Comparison of ENCODE assay signal across 21 cellular contexts in the genomic region with DNA sequence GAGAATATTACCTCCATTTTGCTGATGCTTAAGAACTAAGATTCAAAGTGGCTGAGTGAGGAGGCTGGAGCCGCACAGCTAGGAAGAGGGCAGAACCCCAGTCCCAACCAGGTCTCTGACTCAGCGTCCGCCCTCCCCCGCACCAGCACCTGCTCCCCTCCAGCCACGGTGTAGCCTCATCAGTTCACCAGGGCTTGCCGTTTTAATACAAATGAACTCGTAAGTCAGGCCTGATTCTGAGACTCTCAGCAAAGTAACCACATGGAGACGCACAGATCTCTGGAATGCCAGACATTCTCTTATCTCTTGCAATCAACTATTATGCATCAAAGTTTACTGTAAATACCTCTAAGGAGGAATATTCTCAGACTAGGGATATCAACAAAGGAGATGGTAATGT. TPM values are rescaled to one million over a fixed set of nuclear protein-coding genes. Genes with fewer than 3 reads are reported as not detected.
DNase-seq lines count a peak whose midpoint lies in the region; ATAC-seq lines count a peak whose summit lies in the region.
"Had no signal": no experiment of that assay in that cellular context is flagged by ENCODE, and none has a peak within 500 bp of the region (broad histone marks: within the 10 kb centered on the region; RNA-seq: fewer than 3 reads in every experiment).

No MANE protein-coding gene starts in this region.

- peak; percentile 65 for DNase-seq in ELF-1 (ENCODE audit: low read depth, low spot score)
- DNase-seq in M059J (ENCODE audit: low read depth): peak; percentile 15
- peak; percentile 81 for DNase-seq in amniotic epithelial cell (ENCODE audit: low read depth)
- peak; percentile 22 for DNase-seq in kidney tubule cell (ENCODE audit: low spot score)
- no peak for DNase-seq in NCI-H69 (lab: John Stamatoyannopoulos, UW)
- DNase-seq in activated CD8-positive, alpha-beta memory T cell treated with anti-CD3 and anti-CD28 coated beads for 24 hours: no peak
- DNase-seq: activated CD4-positive, alpha-beta T cell treated with anti-CD3 and anti-CD28 coated beads, Interleukin-2, amount 10 ng/mL, durations not matched to agents 24 days and 14 days; AML-193; left ventricle myocardium inferior; NCI-H1105 treated with DMSO at 0.1 percent for 48 hours; NCI-H2227 treated with DMSO at 0.1 percent for 48 hours; ovary; stimulated activated naive B cell treated with anti-CD40 and anti-IgM and Interleukin-4, amounts not matched to agents 10 μg/mL and 1 μg/mL and 100 μg/mL, for 72 hours; tibial artery had no signal

- ATAC-seq in GM18498 (IDR thresholded peaks at IDR 0.05; ENCODE audit: unreplicated experiment) (no peak), GM18520 (IDR thresholded peaks at IDR 0.05; ENCODE audit: unreplicated experiment) (no peak)
- ATAC-seq: activated naive CD4-positive, alpha-beta T cell treated with anti-CD3 and anti-CD28 coated beads, Interleukin-2, amount 50 U/mL, for 72 hours; esophagus mucosa; stimulated activated naive B cell treated with anti-CD40 and anti-IgM and Interleukin-4, amounts not matched to agents 10 μg/mL and 1 μg/mL and 100 μg/mL, for 72 hours had no signal

RNA-seq across cellular contexts. Expression of gene ENPP6, which starts 52.4 kb away (rescaled TPM):
- not detected in 2 replicates for total RNA-seq in M059J (2014; rRNA removed; shearing (Covaris generic))
- total RNA-seq: bronchial epithelial cell, esophagus mucosa, left ventricle myocardium inferior, myocyte, SK-MEL-5 had no signal

Comparison
In these comparisons a context has a peak if more than half of its experiments do, and no peak if none do; other contexts are left out.
1. DNase-seq: peak in ELF-1 (single experiment), M059J (single experiment), amniotic epithelial cell (single experiment) and kidney tubule cell (single experiment); none in NCI-H69 (single experiment) and activated CD8-positive, alpha-beta memory T cell treated with anti-CD3 and anti-CD28 coated beads for 24 hours (single experiment).